Comparison of ENCODE assay signal across 6 cellular contexts in genomic region chr6:33428891-33429744, GRCh38. TPM values are rescaled to one million over a fixed set of nuclear protein-coding genes. Genes with fewer than 3 reads are reported as not detected.
A peak's percentile ranks its signal among the peaks of the same experiment; 100 is the strongest.
DNase-seq lines count a peak whose midpoint lies in the region; ATAC-seq and TF ChIP-seq lines count a peak whose summit lies in the region.

No MANE protein-coding gene starts in this region.

- peaks cover 29% of the 10 kb centered on the region for H3K36me3 Mint-ChIP-seq in central memory CD8-positive, alpha-beta T cell (ENCODE audit: insufficient read depth)

- H3K27ac ChIP-seq in gastrocnemius medialis = peak overlapping the region in 3 of 4 donors; percentile 26 to 51 (median 35)

- H3K9me3 ChIP-seq in Loucy (ENCODE audit: insufficient read depth, low read depth, low read length) (no peaks in the 10 kb centered on the region), gastrocnemius medialis (no peaks in the 10 kb centered on the region)

- H3K27me3 Mint-ChIP-seq in central memory CD8-positive, alpha-beta T cell = no peaks in the 10 kb centered on the region

- H3K36me3 ChIP-seq in Loucy (ENCODE audit: insufficient read depth, low read length) (no peaks in the 10 kb centered on the region), gastrocnemius medialis (no peaks in the 10 kb centered on the region)

- H3K27me3 ChIP-seq in Loucy (ENCODE audit: insufficient read depth, low read length, poor library complexity, severe bottlenecking) = no peaks in the 10 kb centered on the region
- H3K27me3 ChIP-seq in gastrocnemius medialis = no peaks in the 10 kb centered on the region

- H3K79me2 ChIP-seq in Loucy (ENCODE audit: insufficient read depth, low read length) = peaks cover 26% of the 10 kb centered on the region; the same call in 1 of the 2 replicates

- H3F3A ChIP-seq in Loucy (ENCODE audit: low read depth) = 0 out of 2 replicates have a peak, but pooled peaks cover 4% of the 10 kb centered on the region

- in situ Hi-C loops in gastrocnemius medialis (cut with MboI; ENCODE audit: low sequenced_read_pairs in 4 of 4) = no loop called here

- no peak for TF ChIP-seq POLR2A in gastrocnemius medialis (IDR thresholded peaks at IDR 0.05)

- H3K27ac Mint-ChIP-seq in central memory CD8-positive, alpha-beta T cell (ENCODE audit: low read depth) = peak overlapping the region; percentile 87

- H3K9me3 Mint-ChIP-seq in central memory CD8-positive, alpha-beta T cell = no peaks in the 10 kb centered on the region

- H3K4me3 ChIP-seq in Loucy (ENCODE audit: low read length, poor library complexity, severe bottlenecking) = peak overlapping the region; percentile 65
- H3K4me3 ChIP-seq in gastrocnemius medialis = no peak overlapping the region

- peak overlapping the region; percentile 15 for H3K9ac ChIP-seq in Loucy (ENCODE audit: low read depth, low read length, poor library complexity, severe bottlenecking)

- no peaks in the 10 kb centered on the region for H3K9me2 ChIP-seq in Loucy (replicated peaks; ENCODE audit: low read depth, low read length)

- TF ChIP-seq CTCF in Loucy (conservative IDR thresholded peaks at IDR 0.05; ENCODE audit: low read length) (no peak), gastrocnemius medialis (IDR thresholded peaks at IDR 0.05 in 4 of 5, conservative IDR thresholded peaks at IDR 0.05 in 1 of 5) (no peak)

- ATAC-seq in central memory CD8-positive, alpha-beta T cell (replicated peaks; ENCODE audit: extremely low read depth, poor library complexity, severe bottlenecking) = no peak
- ATAC-seq in gastrocnemius medialis = no peak
- ATAC-seq in HG03175 (IDR thresholded peaks at IDR 0.05; ENCODE audit: unreplicated experiment) = no peak

- H3K4me1 ChIP-seq in Loucy (ENCODE audit: insufficient read depth, low read length, poor library complexity, severe bottlenecking) (peaks cover 46% of the 10 kb centered on the region), gastrocnemius medialis (peaks cover 28 to 37% of the 10 kb centered on the region in 2 donors)

- peaks cover 84% of the 10 kb centered on the region for H3K4me1 Mint-ChIP-seq in central memory CD8-positive, alpha-beta T cell

- no peak for DNase-seq in central memory CD8-positive, alpha-beta T cell (ENCODE audit: low spot score in 2 of 2)
- no peak for DNase-seq in gastrocnemius medialis
- DNase-seq in pons (ENCODE audit: low spot score) = no peak
- no peak for DNase-seq in NCI-H128 (lab: John Stamatoyannopoulos, UW; ENCODE audit: unreplicated experiment)

- H4K20me1 ChIP-seq in Loucy (ENCODE audit: insufficient read depth, low read length, poor library complexity, severe bottlenecking) = peaks cover 25% of the 10 kb centered on the region

- intact Hi-C loops in gastrocnemius medialis (cut with DNase I; ENCODE audit: low total_unique reads) = loop anchor here (5.0 kb wide), 1 partner anchor 142 kb away; the partner anchor contains the start of genes PFDN6 and WDR46

- peak overlapping the region; percentile 72 for H3K4me2 ChIP-seq in Loucy (ENCODE audit: low read depth, low read length, poor library complexity, severe bottlenecking)

- no peak overlapping the region for H2AFZ ChIP-seq in Loucy (ENCODE audit: low read length)

- peak overlapping the region; percentile 79 for H3K4me3 Mint-ChIP-seq in central memory CD8-positive, alpha-beta T cell

RNA-seq across cellular contexts. Expression of gene SYNGAP1, which starts 9.3 kb away (rescaled TPM):
- 1 to 10 TPM in 3 of 4 donors, under 1 TPM in 1; 0.71 to 2.3 (median 1.3) TPM for total RNA-seq in gastrocnemius medialis

RNA-seq across cellular contexts. Expression of gene CUTA, which starts 11.2 kb away (rescaled TPM):
- 100 to 1,000 TPM in 2 of 4 donors, 10 to 100 TPM in 2; 69.9 to 119 (median 93.2) TPM for total RNA-seq in gastrocnemius medialis

RNA-seq across cellular contexts. Expression of gene PHF1, which starts 18.3 kb away (rescaled TPM):
- 10 to 100 TPM; 53.5 to 65.8 (median 62.9) TPM for total RNA-seq in gastrocnemius medialis

RNA-seq across cellular contexts. Expression of gene ZBTB9, which starts 25.3 kb away (rescaled TPM):
- total RNA-seq in gastrocnemius medialis = 1 to 10 TPM in 2 of 4 donors, under 1 TPM in 2; 0.82 to 2.2 (median 1.2) TPM

RNA-seq across cellular contexts. Expression of gene KIFC1, which starts 37.5 kb away (rescaled TPM):
- 1 to 10 TPM in 1 of 4 donors, under 1 TPM in 1, not detected in 2; 0.64 to 1.4 TPM for total RNA-seq in gastrocnemius medialis
